In the genomic region with DNA sequence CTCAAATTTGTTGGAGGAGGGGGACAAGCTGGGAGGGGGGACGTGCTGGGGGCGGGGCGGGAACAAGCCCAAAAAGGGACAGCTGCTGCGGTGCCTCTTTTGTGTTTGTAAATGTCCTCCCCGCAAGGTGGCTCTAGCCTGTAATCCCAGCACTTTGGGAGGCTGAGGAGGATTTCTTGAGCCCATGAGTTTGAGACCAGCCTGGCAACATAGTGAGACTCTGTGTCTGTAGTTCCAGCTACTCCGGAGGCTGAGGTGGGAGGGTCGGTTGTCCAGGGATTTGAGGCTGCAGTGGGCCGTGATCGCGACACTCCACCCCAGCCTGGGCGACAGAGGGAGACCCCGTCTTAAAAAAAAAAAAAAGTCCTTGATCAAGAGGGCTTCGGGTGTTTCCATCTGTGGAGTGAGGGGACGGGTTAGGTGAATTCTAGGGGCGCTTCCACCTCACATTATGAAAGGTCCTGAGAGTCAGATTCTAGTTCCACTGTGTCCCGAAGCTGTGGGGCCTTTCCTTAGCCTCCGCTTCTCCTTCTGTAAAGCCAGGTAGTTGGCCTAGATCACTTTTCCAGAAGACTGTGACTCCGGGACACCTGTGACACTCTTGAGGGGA, we compare ENCODE assay signal across 8 cellular contexts. TPM values are rescaled to one million over a fixed set of nuclear protein-coding genes. Genes with fewer than 3 reads are reported as not detected.
DNase-seq lines count a peak whose midpoint lies in the region; ATAC-seq lines count a peak whose summit lies in the region.

No MANE protein-coding gene starts in this region.

- H3K4me1 Mint-ChIP-seq in CD4-positive, CD25-positive, alpha-beta regulatory T cell: peaks cover 14 to 38% (median 25%) of the 10 kb centered on the region in 4 donors
- H3K4me1 Mint-ChIP-seq in activated naive CD8-positive, alpha-beta T cell treated with anti-CD3 and anti-CD28 coated beads, Interleukin-2, amount 50 U/mL, for 24 hours: peaks cover 45% of the 10 kb centered on the region
- peaks cover 43% of the 10 kb centered on the region for H3K4me1 Mint-ChIP-seq in stimulated activated effector memory CD8-positive, alpha-beta T cell treated with anti-CD3 and anti-CD28 coated beads, Interleukin-12 subunit alpha, Interleukin-12 subunit beta, amount 100 ng/mL, for 72 hours

- peaks cover 0 to 9% (median 0%) of the 10 kb centered on the region in 7 donors for H3K9me3 Mint-ChIP-seq in CD4-positive, CD25-positive, alpha-beta regulatory T cell
- no peaks in the 10 kb centered on the region for H3K9me3 Mint-ChIP-seq in activated naive CD8-positive, alpha-beta T cell treated with anti-CD3 and anti-CD28 coated beads, Interleukin-2, amount 50 U/mL, for 24 hours
- no peaks in the 10 kb centered on the region for H3K9me3 Mint-ChIP-seq in stimulated activated effector memory CD8-positive, alpha-beta T cell treated with anti-CD3 and anti-CD28 coated beads, Interleukin-12 subunit alpha, Interleukin-12 subunit beta, amount 100 ng/mL, for 72 hours

- no peaks in the 10 kb centered on the region for H3K27me3 ChIP-seq in CD4-positive, CD25-positive, alpha-beta regulatory T cell (ENCODE audit: control insufficient read depth, insufficient read depth, low read length)
- H3K27me3 ChIP-seq in HUES48 (ENCODE audit: control insufficient read depth, insufficient read depth, low read length): no peaks in the 10 kb centered on the region
- no peaks in the 10 kb centered on the region for H3K27me3 ChIP-seq in iPS-18a (ENCODE audit: control insufficient read depth, insufficient read depth, low read length)

- peak overlapping the region; percentile 74 to 92 (median 87) for H3K4me3 Mint-ChIP-seq in CD4-positive, CD25-positive, alpha-beta regulatory T cell
- peak overlapping the region; percentile 70 for H3K4me3 Mint-ChIP-seq in activated naive CD8-positive, alpha-beta T cell treated with anti-CD3 and anti-CD28 coated beads, Interleukin-2, amount 50 U/mL, for 24 hours
- H3K4me3 Mint-ChIP-seq in stimulated activated effector memory CD8-positive, alpha-beta T cell treated with anti-CD3 and anti-CD28 coated beads, Interleukin-12 subunit alpha, Interleukin-12 subunit beta, amount 100 ng/mL, for 72 hours: peak overlapping the region; percentile 77

- no peaks in the 10 kb centered on the region for H3K9me3 ChIP-seq in CD4-positive, CD25-positive, alpha-beta regulatory T cell (ENCODE audit: control insufficient read depth in 2 of 2, low read length in 2 of 2)
- H3K9me3 ChIP-seq in HUES48 (ENCODE audit: control insufficient read depth, insufficient read depth, low read length): peaks cover 2% of the 10 kb centered on the region; the same call in 1 of the 2 replicates
- no peaks in the 10 kb centered on the region for H3K9me3 ChIP-seq in iPS-18a (ENCODE audit: control insufficient read depth, low read depth, low read length)

- H3K27ac ChIP-seq in CD4-positive, CD25-positive, alpha-beta regulatory T cell (ENCODE audit: insufficient read depth, low read length, poor library complexity, severe bottlenecking): no peak overlapping the region
- H3K27ac ChIP-seq in HUES48 (ENCODE audit: low read depth, low read length): peak overlapping the region; percentile 96
- peak overlapping the region; percentile 14 for H3K27ac ChIP-seq in iPS-18a (ENCODE audit: low read length)

- peaks cover 21% of the 10 kb centered on the region for H3K27me3 Mint-ChIP-seq in CD4-positive, CD25-positive, alpha-beta regulatory T cell
- H3K27me3 Mint-ChIP-seq in activated naive CD8-positive, alpha-beta T cell treated with anti-CD3 and anti-CD28 coated beads, Interleukin-2, amount 50 U/mL, for 24 hours: peaks cover 38% of the 10 kb centered on the region

- peaks cover 21% of the 10 kb centered on the region for H3K4me1 ChIP-seq in CD4-positive, CD25-positive, alpha-beta regulatory T cell (ENCODE audit: control insufficient read depth, insufficient read depth, low read length, poor library complexity, severe bottlenecking)
- H3K4me1 ChIP-seq in HUES48 (ENCODE audit: control insufficient read depth, insufficient read depth, low read length) (peaks cover 22% of the 10 kb centered on the region), iPS-18a (ENCODE audit: control insufficient read depth, low read depth, low read length) (peaks cover 11% of the 10 kb centered on the region)

- peak overlapping the region; percentile 61 to 78 (median 65) for H3K27ac Mint-ChIP-seq in CD4-positive, CD25-positive, alpha-beta regulatory T cell
- H3K27ac Mint-ChIP-seq in activated naive CD8-positive, alpha-beta T cell treated with anti-CD3 and anti-CD28 coated beads, Interleukin-2, amount 50 U/mL, for 24 hours: peak overlapping the region; percentile 70
- H3K27ac Mint-ChIP-seq in stimulated activated effector memory CD8-positive, alpha-beta T cell treated with anti-CD3 and anti-CD28 coated beads, Interleukin-12 subunit alpha, Interleukin-12 subunit beta, amount 100 ng/mL, for 72 hours: peak overlapping the region; percentile 8

- peak overlapping the region; percentile 77 for H3K9ac ChIP-seq in HUES48 (ENCODE audit: low read depth, low read length)
- H3K9ac ChIP-seq in iPS-18a (ENCODE audit: low read length): peak overlapping the region; percentile 94

- peak in 1 of 3 donors; percentile 16 for DNase-seq in CD4-positive, CD25-positive, alpha-beta regulatory T cell
- DNase-seq in activated naive CD8-positive, alpha-beta T cell treated with anti-CD3 and anti-CD28 coated beads, Interleukin-2, amount 50 U/mL, for 24 hours: no peak
- DNase-seq in stimulated activated effector memory CD8-positive, alpha-beta T cell treated with anti-CD3 and anti-CD28 coated beads, Interleukin-12 subunit alpha, Interleukin-12 subunit beta, amount 100 ng/mL, for 72 hours (ENCODE audit: low spot score in 2 of 2): no peak
- DNase-seq in germinal center (ENCODE audit: low spot score): no peak
- no peak for DNase-seq in GDM1 (lab: John Stamatoyannopoulos, UW)

- H3K4me3 ChIP-seq in CD4-positive, CD25-positive, alpha-beta regulatory T cell (ENCODE audit: low read depth, low read length): no peak overlapping the region
- H3K4me3 ChIP-seq in HUES48 (ENCODE audit: low read depth, low read length) (peak overlapping the region; percentile 73), iPS-18a (ENCODE audit: low read length) (peak overlapping the region; percentile 79)

- no peak for ATAC-seq in CD4-positive, CD25-positive, alpha-beta regulatory T cell (ENCODE audit: low read depth in 2 of 2)
- no peak for ATAC-seq in activated naive CD8-positive, alpha-beta T cell treated with anti-CD3 and anti-CD28 coated beads, Interleukin-2, amount 50 U/mL, for 24 hours
- no peak for ATAC-seq in stimulated activated effector memory CD8-positive, alpha-beta T cell treated with anti-CD3 and anti-CD28 coated beads, Interleukin-12 subunit alpha, Interleukin-12 subunit beta, amount 100 ng/mL, for 72 hours
- ATAC-seq in HG03175 (IDR thresholded peaks at IDR 0.05; ENCODE audit: unreplicated experiment): no peak

- peaks cover 5% of the 10 kb centered on the region for H3K36me3 Mint-ChIP-seq in CD4-positive, CD25-positive, alpha-beta regulatory T cell
- peaks cover 23% of the 10 kb centered on the region for H3K36me3 Mint-ChIP-seq in activated naive CD8-positive, alpha-beta T cell treated with anti-CD3 and anti-CD28 coated beads, Interleukin-2, amount 50 U/mL, for 24 hours (ENCODE audit: low read depth)
- H3K36me3 Mint-ChIP-seq in stimulated activated effector memory CD8-positive, alpha-beta T cell treated with anti-CD3 and anti-CD28 coated beads, Interleukin-12 subunit alpha, Interleukin-12 subunit beta, amount 100 ng/mL, for 72 hours: no peaks in the 10 kb centered on the region

- H3K36me3 ChIP-seq in CD4-positive, CD25-positive, alpha-beta regulatory T cell (ENCODE audit: control insufficient read depth, insufficient read depth, low read length): no peaks in the 10 kb centered on the region
- H3K36me3 ChIP-seq in HUES48 (ENCODE audit: control insufficient read depth, insufficient read depth, low read length): peaks cover 15% of the 10 kb centered on the region
- peaks cover 10% of the 10 kb centered on the region for H3K36me3 ChIP-seq in iPS-18a (ENCODE audit: control insufficient read depth, low read depth, low read length)

RNA-seq across cellular contexts. Expression of a gene that starts 0.8 kb away (rescaled TPM):
- total RNA-seq in CD4-positive, CD25-positive, alpha-beta regulatory T cell: 48.6 TPM
- polyA plus RNA-seq in CD4-positive, CD25-positive, alpha-beta regulatory T cell: 10 to 100 TPM in 3 of 4 donors, 1 to 10 TPM in 1; 8.9 to 24.0 (median 12.1) TPM

Comparison
In these comparisons a context has a peak if more than half of its experiments do, and no peak if none do; other contexts are left out.
1. H3K27ac Mint-ChIP-seq: peak in every context shown above with its lines; median percentile 70 in activated naive CD8-positive, alpha-beta T cell treated with anti-CD3 and anti-CD28 coated beads, Interleukin-2, amount 50 U/mL, for 24 hours; 65 in CD4-positive, CD25-positive, alpha-beta regulatory T cell; 8 in stimulated activated effector memory CD8-positive, alpha-beta T cell treated with anti-CD3 and anti-CD28 coated beads, Interleukin-12 subunit alpha, Interleukin-12 subunit beta, amount 100 ng/mL, for 72 hours.